ENCODE assay signal across 9 cellular contexts in genomic region chr1:42784946-42785693, GRCh38. TPM values are rescaled to one million over a fixed set of nuclear protein-coding genes. Genes with fewer than 3 reads are reported as not detected.
DNase-seq lines count a peak whose midpoint lies in the region; TF ChIP-seq lines count a peak whose summit lies in the region.
"Had no signal": no experiment of that assay in that cellular context is flagged by ENCODE, and none has a peak within 500 bp of the region (broad histone marks: within the 10 kb centered on the region; RNA-seq: fewer than 3 reads in every experiment).

Gene TMEM269 (plus strand): TSS chr1:42784991. CDS start chr1:42789894, 4,903 bp downstream.

- no peaks in the 10 kb centered on the region for H3K79me2 ChIP-seq in hepatocyte

- no peaks in the 10 kb centered on the region for H3K27me3 ChIP-seq in hepatocyte
- H3K27me3 ChIP-seq: cardiac muscle cell had no signal

- in situ Hi-C loops in GM13976 (cut with MboI; ENCODE audit: low sequenced_read_pairs, unreplicated experiment): loop anchor here (10.0 kb wide), 2 partner anchors 130 to 290 kb away; no protein-coding TSS in a partner anchor

- H3K4me1 ChIP-seq in hepatocyte (ENCODE audit: insufficient read depth): no peaks in the 10 kb centered on the region

- H2AFZ ChIP-seq in hepatocyte: no peak within 1 kb of the TSS

- no peaks in the 10 kb centered on the region for H3K36me3 ChIP-seq in hepatocyte (replicated peaks; ENCODE audit: insufficient read depth, low read depth)

- H4K20me1 ChIP-seq in hepatocyte (ENCODE audit: insufficient read depth, poor library complexity, severe bottlenecking): no peaks in the 10 kb centered on the region

- H3K9me3 ChIP-seq in hepatocyte (ENCODE audit: low read depth): no peaks in the 10 kb centered on the region

- 90% methylated on average over 28 of the region's 54 CpGs for whole genome bisulfite sequencing in hepatocyte (ENCODE audit: low lambda C conversion rate, missing lambda C conversion rate)

- H3K9me2 ChIP-seq in hepatocyte (replicated peaks; ENCODE audit: insufficient read depth): no peaks in the 10 kb centered on the region

- no peak for TF ChIP-seq CTCF in GM13976 (IDR thresholded peaks at IDR 0.05; ENCODE audit: borderline replicate concordance, control extremely low read depth, extremely low read depth, insufficient read depth, missing control alignments)
- no peak for TF ChIP-seq CTCF in fibroblast of pulmonary artery (IDR thresholded peaks at IDR 0.05; ENCODE audit: low read length, missing control alignments)
- no peak for TF ChIP-seq CTCF in hepatocyte (IDR thresholded peaks at IDR 0.05; ENCODE audit: poor library complexity)

- H3K27ac ChIP-seq in hepatocyte: no peak within 1 kb of the TSS
- H3K27ac ChIP-seq: cardiac muscle cell had no signal

- H3K4me3 ChIP-seq in fibroblast of pulmonary artery (replicated peaks; ENCODE audit: low read depth, low read length): peak within 1 kb of the TSS; percentile 48
- H3K4me3 ChIP-seq in hepatocyte: no peak within 1 kb of the TSS
- H3K4me3 ChIP-seq: cardiac muscle cell had no signal

- H3K4me2 ChIP-seq in hepatocyte: no peak within 1 kb of the TSS

- peak; percentile 72 for DNase-seq in GM13976 (ENCODE audit: low spot score)
- DNase-seq in activated T-cell treated with anti-CD3 and anti-CD28 coated beads, Interleukin-2, amount 50 U/mL, for 48 hours: peak; percentile 50 to 64
- no peak for DNase-seq in fibroblast of pulmonary artery (ENCODE audit: low read depth)
- peak; percentile 68 for DNase-seq in retina
- DNase-seq in hepatocyte (ENCODE audit: low spot score): no peak
- no peak for DNase-seq in medulla oblongata (ENCODE audit: extremely low spot score)
- no peak for DNase-seq in NCI-H226
- DNase-seq in DMS79 treated with DMSO at 0.1 percent for 48 hours (lab: John Stamatoyannopoulos, UW): no peak

RNA-seq across cellular contexts. Expression of gene TMEM269, which starts in this region (rescaled TPM):
- total RNA-seq in hepatocyte: 0.32 and 0.40 TPM in 2 replicates
- polyA plus RNA-seq in hepatocyte: 0.12 TPM in 1 of 2 replicates, not detected in the other

Comparison
In these comparisons a context has a peak if more than half of its experiments do, and no peak if none do; other contexts are left out.
1. DNase-seq: peak in GM13976 (single experiment), activated T-cell treated with anti-CD3 and anti-CD28 coated beads, Interleukin-2, amount 50 U/mL, for 48 hours (2 of 2) and retina (single experiment); none in fibroblast of pulmonary artery (single experiment), hepatocyte (single experiment), medulla oblongata (single experiment), NCI-H226 (single experiment) and DMS79 treated with DMSO at 0.1 percent for 48 hours (single experiment).